16 cellular contexts compared by ENCODE assay signal in the genomic region with DNA sequence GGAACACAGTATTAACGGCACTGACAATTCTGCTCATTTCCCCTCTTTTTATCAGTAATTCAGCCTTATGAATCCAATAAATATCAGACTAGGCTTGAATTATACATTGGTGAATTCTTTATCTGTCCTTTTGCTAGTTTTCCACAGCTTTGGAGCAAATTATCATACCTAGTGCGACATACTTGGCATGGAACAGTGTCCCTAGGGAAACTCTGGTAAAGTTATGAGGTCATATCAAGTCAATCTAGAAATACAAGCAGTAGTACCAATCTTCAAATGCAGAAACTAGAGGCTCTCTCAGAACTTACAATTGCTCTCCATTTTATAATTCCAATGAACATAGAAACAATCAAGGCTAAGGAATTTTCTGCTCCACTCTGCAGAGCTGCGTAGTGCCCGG.
A peak's percentile ranks its signal among the peaks of the same experiment; 100 is the strongest.
DNase-seq lines count a peak whose midpoint lies in the region; ATAC-seq and TF ChIP-seq lines count a peak whose summit lies in the region.
"Had no signal": no experiment of that assay in that cellular context is flagged by ENCODE, and none has a peak within 500 bp of the region (broad histone marks: within the 10 kb centered on the region; RNA-seq: fewer than 3 reads in every experiment).

No MANE protein-coding gene starts in this region.

- peak; percentile 18 for DNase-seq in DMS 273 (lab: John Stamatoyannopoulos, UW; ENCODE audit: unreplicated experiment)
- no peak for DNase-seq in DMS 273 treated with DMSO at 0.1 percent for 48 hours (lab: John Stamatoyannopoulos, UW)
- no peak for DNase-seq in right atrium auricular region (ENCODE audit: low spot score)
- DNase-seq in cardiac septum (ENCODE audit: low spot score): no peak
- no peak for DNase-seq in trophoblast cell
- DNase-seq in activated CD8-positive, alpha-beta memory T cell treated with anti-CD3 and anti-CD28 coated beads, Interleukin-2, amount 50 U/mL, for 4 hours: no peak
- DNase-seq: AML-193; Caco-2; CD4-positive, alpha-beta T cell; DMS79 treated with DMSO at 0.1 percent for 48 hours; GF-D8; H9 had no signal

- no peak overlapping the region for H2BK120ac ChIP-seq in trophoblast cell (ENCODE audit: insufficient read depth, low read length, poor library complexity)

- intact Hi-C loops in cardiac septum (cut with DNase I): no loop called here

- H2AK5ac ChIP-seq in trophoblast cell (ENCODE audit: low read length): no peak overlapping the region

- no peak overlapping the region for H2AFZ ChIP-seq in trophoblast cell (ENCODE audit: insufficient read depth, low read length, poor library complexity)

- no peak overlapping the region for H3K4me3 ChIP-seq in right atrium auricular region
- H3K4me3 ChIP-seq in trophoblast cell (ENCODE audit: low read depth, low read length): no peak overlapping the region
- H3K4me3 ChIP-seq: A549 had no signal

- H3K14ac ChIP-seq in trophoblast cell (ENCODE audit: low read length): no peak overlapping the region

- no peak overlapping the region for H2BK12ac ChIP-seq in trophoblast cell (ENCODE audit: low read length)

- no peak overlapping the region for H3K18ac ChIP-seq in trophoblast cell (ENCODE audit: low read length)

- no CpG with 5 or more reads among the region's 4 CpGs for WGBS in trophoblast cell (ENCODE audit: extremely low coverage, insufficient coverage, insufficient read length)

- no peak overlapping the region for H3K9ac ChIP-seq in trophoblast cell (ENCODE audit: low read length)

- no peak overlapping the region for H4K12ac ChIP-seq in trophoblast cell (ENCODE audit: low read depth, low read length)

- peaks cover 0 to 26% of the 10 kb centered on the region in 2 donors for H3K4me1 ChIP-seq in right atrium auricular region
- H3K4me1 ChIP-seq in trophoblast cell (ENCODE audit: control insufficient read depth in 1 of 2, insufficient read depth in 2 of 2, low read length in 2 of 2): peaks cover 0 to 3% of the 10 kb centered on the region in 2 experiments
- H3K4me1 ChIP-seq: A549, Caco-2 had no signal

- peak overlapping the region; percentile 32 to 59 for H3K27ac ChIP-seq in right atrium auricular region
- H3K27ac ChIP-seq in trophoblast cell (ENCODE audit: low read depth, low read length): no peak overlapping the region
- H3K27ac ChIP-seq: 22Rv1, A549, C4-2B had no signal

- H4K91ac ChIP-seq in trophoblast cell (ENCODE audit: low read depth, low read length): peak overlapping the region; percentile 82

- ATAC-seq in HG03439 (IDR thresholded peaks at IDR 0.05; ENCODE audit: unreplicated experiment): no peak
- ATAC-seq: A549 had no signal

- H3K4ac ChIP-seq in trophoblast cell (ENCODE audit: low read depth, low read length): no peak overlapping the region

- H3K79me2 ChIP-seq in trophoblast cell (ENCODE audit: control insufficient read depth, insufficient read depth, low read length, poor library complexity): no peaks in the 10 kb centered on the region

- H3K9me3 ChIP-seq in right atrium auricular region: no peaks in the 10 kb centered on the region
- no peaks in the 10 kb centered on the region for H3K9me3 ChIP-seq in trophoblast cell (ENCODE audit: insufficient read depth, low read depth, low read length)
- H3K9me3 ChIP-seq: A549, Caco-2 had no signal

- no peak overlapping the region for H2BK5ac ChIP-seq in trophoblast cell (ENCODE audit: low read depth, low read length, poor library complexity)

- no peaks in the 10 kb centered on the region for H3K27me3 ChIP-seq in right atrium auricular region
- H3K27me3 ChIP-seq in trophoblast cell (ENCODE audit: insufficient read depth, low read length): no peaks in the 10 kb centered on the region

- H3K36me3 ChIP-seq in right atrium auricular region: no peaks in the 10 kb centered on the region
- H3K36me3 ChIP-seq in trophoblast cell (ENCODE audit: control insufficient read depth in 1 of 2, insufficient read depth in 2 of 2, low read length in 2 of 2): no peaks in the 10 kb centered on the region

- no peak overlapping the region for H3K4me2 ChIP-seq in trophoblast cell (ENCODE audit: low read length)
- H3K4me2 ChIP-seq: A549 had no signal

- no peak overlapping the region for H3K23ac ChIP-seq in trophoblast cell (ENCODE audit: low read length)

- H4K8ac ChIP-seq in trophoblast cell (ENCODE audit: low read depth, low read length): no peak overlapping the region

- TF ChIP-seq CTCF in right atrium auricular region (IDR thresholded peaks at IDR 0.05): no peak

- H3K79me1 ChIP-seq in trophoblast cell (ENCODE audit: low read length): peaks cover 4% of the 10 kb centered on the region
